18 cellular contexts compared by ENCODE assay signal in genomic region chr11:35235498-35235897, GRCh38.
DNase-seq lines count a peak whose midpoint lies in the region; ATAC-seq, FAIRE-seq and TF ChIP-seq lines count a peak whose summit lies in the region.
"Had no signal": no experiment of that assay in that cellular context is flagged by ENCODE, and none has a peak within 500 bp of the region (broad histone marks: within the 10 kb centered on the region; RNA-seq: fewer than 3 reads in every experiment).

No MANE protein-coding gene starts in this region.

- peak; percentile 24 for FAIRE-seq in GM12892 (lab: Jason Lieb, UNC)
- FAIRE-seq: endometrium, HTR-8/SVneo, islet of Langerhans had no signal

- peaks cover 41% of the 10 kb centered on the region for H3K36me3 Mint-ChIP-seq in T-helper 1 cell treated with Interleukin-12 subunit alpha and Interleukin-12 subunit beta and Interleukin-4 antibody, amounts not matched to agents 30 μg/mL and 1 μg/mL, for 36 hours (ENCODE audit: low read depth)
- H3K36me3 Mint-ChIP-seq in activated T-helper 17 cell treated with anti-CD3 and anti-CD28 coated beads, Interleukin-2, amount 50 U/mL, for 72 hours (ENCODE audit: low read depth): peaks cover 23% of the 10 kb centered on the region
- peaks cover 27 to 40% (median 37%) of the 10 kb centered on the region in 3 donors for H3K36me3 Mint-ChIP-seq in naive thymus-derived CD8-positive, alpha-beta T cell

- H3K4me3 Mint-ChIP-seq in T-helper 1 cell treated with Interleukin-12 subunit alpha and Interleukin-12 subunit beta and Interleukin-4 antibody, amounts not matched to agents 30 μg/mL and 1 μg/mL, for 36 hours: peak overlapping the region; percentile 22
- peak overlapping the region; percentile 53 for H3K4me3 Mint-ChIP-seq in activated T-helper 17 cell treated with anti-CD3 and anti-CD28 coated beads, Interleukin-2, amount 50 U/mL, for 72 hours
- peak overlapping the region in 7 of 10 donors; percentile 19 to 81 (median 60) for H3K4me3 Mint-ChIP-seq in naive thymus-derived CD8-positive, alpha-beta T cell
- H3K4me3 Mint-ChIP-seq: activated T-cell treated with anti-CD3 and anti-CD28 coated beads, Interleukin-2, amount 50 U/mL, for 4 hours; nephron progenitor cell had no signal

- peaks cover 19% of the 10 kb centered on the region for H3K9me3 Mint-ChIP-seq in T-helper 1 cell treated with Interleukin-12 subunit alpha and Interleukin-12 subunit beta and Interleukin-4 antibody, amounts not matched to agents 30 μg/mL and 1 μg/mL, for 36 hours
- peaks cover 10% of the 10 kb centered on the region for H3K9me3 Mint-ChIP-seq in activated T-helper 17 cell treated with anti-CD3 and anti-CD28 coated beads, Interleukin-2, amount 50 U/mL, for 72 hours
- peaks cover 6 to 42% (median 21%) of the 10 kb centered on the region in 9 donors for H3K9me3 Mint-ChIP-seq in naive thymus-derived CD8-positive, alpha-beta T cell

- H3K27me3 Mint-ChIP-seq in T-helper 1 cell treated with Interleukin-12 subunit alpha and Interleukin-12 subunit beta and Interleukin-4 antibody, amounts not matched to agents 30 μg/mL and 1 μg/mL, for 36 hours (ENCODE audit: low read depth): peaks cover 13% of the 10 kb centered on the region
- H3K27me3 Mint-ChIP-seq in activated T-helper 17 cell treated with anti-CD3 and anti-CD28 coated beads, Interleukin-2, amount 50 U/mL, for 72 hours: no peaks in the 10 kb centered on the region
- no peaks in the 10 kb centered on the region for H3K27me3 Mint-ChIP-seq in naive thymus-derived CD8-positive, alpha-beta T cell

- TF ChIP-seq POLR2A in GM12892 (IDR thresholded peaks at IDR 0.05; ENCODE audit: low read depth, low read length): no peak

- DNase-seq in T-helper 1 cell: no peak
- DNase-seq in GM12892 (ENCODE audit: insufficient read length): no peak
- DNase-seq in naive thymus-derived CD8-positive, alpha-beta T cell: no peak
- no peak for DNase-seq in NCI-H2107 (lab: John Stamatoyannopoulos, UW)
- DNase-seq in T1000 (lab: John Stamatoyannopoulos, UW): no peak
- no peak for DNase-seq in RKO (ENCODE audit: low spot score)
- DNase-seq: BE2C, NCI-H1417, NCI-H2171 treated with DMSO at 0.1 percent for 48 hours, NCI-H774, nephron progenitor cell, psoas muscle had no signal

- ATAC-seq in activated T-helper 17 cell treated with anti-CD3 and anti-CD28 coated beads, Interleukin-2, amount 50 U/mL, for 72 hours (replicated peaks): peak; percentile 25
- ATAC-seq in naive thymus-derived CD8-positive, alpha-beta T cell: peak in 1 of 2 donors; percentile 4
- ATAC-seq: psoas muscle had no signal

- POLR2A ChIA-PET in naive thymus-derived CD8-positive, alpha-beta T cell (lab: Charles Lee): interaction anchor here (0.5 to 5.9 kb wide), 8 partner anchors 9 to 1176 kb away, joined by 3 to 46 read pairs (median 6); partner anchors contain the start of gene CD44

- peaks cover 51% of the 10 kb centered on the region for H3K4me1 Mint-ChIP-seq in T-helper 1 cell treated with Interleukin-12 subunit alpha and Interleukin-12 subunit beta and Interleukin-4 antibody, amounts not matched to agents 30 μg/mL and 1 μg/mL, for 36 hours (ENCODE audit: low read depth)
- peaks cover 39% of the 10 kb centered on the region for H3K4me1 Mint-ChIP-seq in activated T-helper 17 cell treated with anti-CD3 and anti-CD28 coated beads, Interleukin-2, amount 50 U/mL, for 72 hours
- H3K4me1 Mint-ChIP-seq in naive thymus-derived CD8-positive, alpha-beta T cell: peaks cover 43 to 78% (median 71%) of the 10 kb centered on the region in 4 donors

- peak overlapping the region; percentile 67 for H3K27ac Mint-ChIP-seq in T-helper 1 cell treated with Interleukin-12 subunit alpha and Interleukin-12 subunit beta and Interleukin-4 antibody, amounts not matched to agents 30 μg/mL and 1 μg/mL, for 36 hours
- peak overlapping the region; percentile 20 for H3K27ac Mint-ChIP-seq in activated T-helper 17 cell treated with anti-CD3 and anti-CD28 coated beads, Interleukin-2, amount 50 U/mL, for 72 hours
- peak overlapping the region; percentile 52 to 90 (median 76) for H3K27ac Mint-ChIP-seq in naive thymus-derived CD8-positive, alpha-beta T cell
- H3K27ac Mint-ChIP-seq: nephron progenitor cell had no signal

Comparison
In these comparisons a context has a peak if more than half of its experiments do, and no peak if none do; other contexts are left out.
1. H3K27ac Mint-ChIP-seq: peak in every context shown above with its lines; median percentile 76 in naive thymus-derived CD8-positive, alpha-beta T cell; 67 in T-helper 1 cell treated with Interleukin-12 subunit alpha and Interleukin-12 subunit beta and Interleukin-4 antibody, amounts not matched to agents 30 μg/mL and 1 μg/mL, for 36 hours; 20 in activated T-helper 17 cell treated with anti-CD3 and anti-CD28 coated beads, Interleukin-2, amount 50 U/mL, for 72 hours.